15 cellular contexts compared by ENCODE assay signal in genomic region chr6:32163559-32164258, GRCh38. TPM values are rescaled to one million over a fixed set of nuclear protein-coding genes. Genes with fewer than 3 reads are reported as not detected.
DNase-seq lines count a peak whose midpoint lies in the region; ATAC-seq and TF ChIP-seq lines count a peak whose summit lies in the region.
"Had no signal": no experiment of that assay in that cellular context is flagged by ENCODE, and none has a peak within 500 bp of the region (broad histone marks: within the 10 kb centered on the region; RNA-seq: fewer than 3 reads in every experiment).

No MANE protein-coding gene starts in this region.

- H3K27me3 Mint-ChIP-seq in activated naive CD4-positive, alpha-beta T cell treated with anti-CD3 and anti-CD28 coated beads for 36 hours (ENCODE audit: low read depth): no peaks in the 10 kb centered on the region
- H3K27me3 Mint-ChIP-seq in neural crest cell (ENCODE audit: low read depth): peaks cover 3% of the 10 kb centered on the region
- H3K27me3 Mint-ChIP-seq in Calu3 (ENCODE audit: unreplicated experiment): no peaks in the 10 kb centered on the region
- H3K27me3 Mint-ChIP-seq: activated B cell treated with CpG ODN at 0.5 μM for 24 hours; activated naive CD4-positive, alpha-beta T cell treated with anti-CD3 and anti-CD28 coated beads, Interleukin-2, amount 10 ng/mL, durations not matched to agents 7 days and 5 days; central memory CD8-positive, alpha-beta T cell had no signal

- peaks cover 0 to 4% of the 10 kb centered on the region in 2 donors for H3K36me3 Mint-ChIP-seq in activated naive CD4-positive, alpha-beta T cell treated with anti-CD3 and anti-CD28 coated beads, Interleukin-2, amount 50 U/mL, for 72 hours
- peaks cover 16% of the 10 kb centered on the region for H3K36me3 Mint-ChIP-seq in activated naive CD4-positive, alpha-beta T cell treated with anti-CD3 and anti-CD28 coated beads for 36 hours (ENCODE audit: low read depth)
- peaks cover 31% of the 10 kb centered on the region for H3K36me3 Mint-ChIP-seq in neural crest cell (ENCODE audit: low read depth)
- peaks cover 30% of the 10 kb centered on the region for H3K36me3 Mint-ChIP-seq in Calu3 (ENCODE audit: insufficient read depth, unreplicated experiment)
- H3K36me3 Mint-ChIP-seq in stimulated activated effector memory CD8-positive, alpha-beta T cell treated with anti-CD3 and anti-CD28 coated beads, Interleukin-12 subunit alpha, Interleukin-12 subunit beta, amount 100 ng/mL, for 72 hours: peaks cover 54% of the 10 kb centered on the region

- no TSS peak for BruUV-seq in Calu3 (replicated peaks; lab: Mats Ljungman, UMichigan)

- H3K9me3 Mint-ChIP-seq in activated naive CD4-positive, alpha-beta T cell treated with anti-CD3 and anti-CD28 coated beads, Interleukin-2, amount 50 U/mL, for 72 hours: no peaks in the 10 kb centered on the region
- no peaks in the 10 kb centered on the region for H3K9me3 Mint-ChIP-seq in activated naive CD4-positive, alpha-beta T cell treated with anti-CD3 and anti-CD28 coated beads for 36 hours
- H3K9me3 Mint-ChIP-seq in neural crest cell (no peaks in the 10 kb centered on the region), Calu3 (ENCODE audit: low read depth, unreplicated experiment) (no peaks in the 10 kb centered on the region)
- no peaks in the 10 kb centered on the region for H3K9me3 Mint-ChIP-seq in stimulated activated effector memory CD8-positive, alpha-beta T cell treated with anti-CD3 and anti-CD28 coated beads, Interleukin-12 subunit alpha, Interleukin-12 subunit beta, amount 100 ng/mL, for 72 hours
- H3K9me3 Mint-ChIP-seq: activated B cell treated with CpG ODN at 0.5 μM for 24 hours; activated naive CD4-positive, alpha-beta T cell treated with anti-CD3 and anti-CD28 coated beads, Interleukin-2, amount 10 ng/mL, durations not matched to agents 7 days and 5 days; central memory CD8-positive, alpha-beta T cell had no signal

- H3K4me1 ChIP-seq in uterus: no peaks in the 10 kb centered on the region
- H3K4me1 ChIP-seq in foreskin keratinocyte: no peaks in the 10 kb centered on the region

- H3K4me3 ChIP-seq in uterus: no peak overlapping the region

- no peak for ATAC-seq in activated naive CD4-positive, alpha-beta T cell treated with anti-CD3 and anti-CD28 coated beads, Interleukin-2, amount 50 U/mL, for 72 hours
- ATAC-seq in stimulated activated effector memory CD8-positive, alpha-beta T cell treated with anti-CD3 and anti-CD28 coated beads, Interleukin-12 subunit alpha, Interleukin-12 subunit beta, amount 100 ng/mL, for 72 hours: no peak
- ATAC-seq in foreskin keratinocyte: no peak

- H3K36me3 ChIP-seq in uterus: no peaks in the 10 kb centered on the region

- no peak for DNase-seq in activated naive CD4-positive, alpha-beta T cell treated with anti-CD3 and anti-CD28 coated beads, Interleukin-2, amount 50 U/mL, for 72 hours (ENCODE audit: low spot score in 2 of 2)
- no peak for DNase-seq in activated naive CD4-positive, alpha-beta T cell treated with anti-CD3 and anti-CD28 coated beads for 36 hours
- DNase-seq in head of caudate nucleus (peak in 27 of 42 donors; percentile 27 to 74 (median 51)), neural crest cell (ENCODE audit: low read depth, low spot score) (peak; percentile 38), uterus (no peak), Calu3 (no peak), foreskin keratinocyte (no peak)
- DNase-seq in stimulated activated effector memory CD8-positive, alpha-beta T cell treated with anti-CD3 and anti-CD28 coated beads, Interleukin-12 subunit alpha, Interleukin-12 subunit beta, amount 100 ng/mL, for 72 hours (ENCODE audit: low spot score in 2 of 2): no peak
- DNase-seq: activated B cell treated with CpG ODN at 0.5 μM for 24 hours; activated naive CD4-positive, alpha-beta T cell treated with anti-CD3 and anti-CD28 coated beads, Interleukin-2, amount 10 ng/mL, durations not matched to agents 7 days and 5 days; NCI-H1694; occipital lobe; stimulated activated CD4-positive, alpha-beta T cell treated with anti-CD3 and anti-CD28 coated beads, Interleukin-15, amount 100 ng/mL, for 24 hours had no signal

- H3K4me3 Mint-ChIP-seq in activated naive CD4-positive, alpha-beta T cell treated with anti-CD3 and anti-CD28 coated beads for 36 hours: no peak overlapping the region
- H3K4me3 Mint-ChIP-seq in neural crest cell: peak overlapping the region; percentile 71
- H3K4me3 Mint-ChIP-seq in Calu3 (ENCODE audit: low read depth, unreplicated experiment): no peak overlapping the region
- H3K4me3 Mint-ChIP-seq in stimulated activated effector memory CD8-positive, alpha-beta T cell treated with anti-CD3 and anti-CD28 coated beads, Interleukin-12 subunit alpha, Interleukin-12 subunit beta, amount 100 ng/mL, for 72 hours: no peak overlapping the region
- H3K4me3 Mint-ChIP-seq: activated B cell treated with CpG ODN at 0.5 μM for 24 hours; activated naive CD4-positive, alpha-beta T cell treated with anti-CD3 and anti-CD28 coated beads, Interleukin-2, amount 10 ng/mL, durations not matched to agents 7 days and 5 days; central memory CD8-positive, alpha-beta T cell had no signal

- peak overlapping the region; percentile 17 to 33 for H3K27ac Mint-ChIP-seq in activated naive CD4-positive, alpha-beta T cell treated with anti-CD3 and anti-CD28 coated beads, Interleukin-2, amount 50 U/mL, for 72 hours
- no peak overlapping the region for H3K27ac Mint-ChIP-seq in activated naive CD4-positive, alpha-beta T cell treated with anti-CD3 and anti-CD28 coated beads for 36 hours
- peak overlapping the region; percentile 97 for H3K27ac Mint-ChIP-seq in neural crest cell (ENCODE audit: unreplicated experiment)
- no peak overlapping the region for H3K27ac Mint-ChIP-seq in Calu3 (ENCODE audit: unreplicated experiment)
- no peak overlapping the region for H3K27ac Mint-ChIP-seq in stimulated activated effector memory CD8-positive, alpha-beta T cell treated with anti-CD3 and anti-CD28 coated beads, Interleukin-12 subunit alpha, Interleukin-12 subunit beta, amount 100 ng/mL, for 72 hours
- H3K27ac Mint-ChIP-seq: activated B cell treated with CpG ODN at 0.5 μM for 24 hours; activated naive CD4-positive, alpha-beta T cell treated with anti-CD3 and anti-CD28 coated beads, Interleukin-2, amount 10 ng/mL, durations not matched to agents 7 days and 5 days had no signal

- no peaks in the 10 kb centered on the region for H3K9me3 ChIP-seq in uterus

- no peaks in the 10 kb centered on the region for H3K4me1 Mint-ChIP-seq in activated naive CD4-positive, alpha-beta T cell treated with anti-CD3 and anti-CD28 coated beads for 36 hours (ENCODE audit: low read depth)
- H3K4me1 Mint-ChIP-seq in neural crest cell (peaks cover 44% of the 10 kb centered on the region), Calu3 (ENCODE audit: low read depth, unreplicated experiment) (no peaks in the 10 kb centered on the region)
- H3K4me1 Mint-ChIP-seq in stimulated activated effector memory CD8-positive, alpha-beta T cell treated with anti-CD3 and anti-CD28 coated beads, Interleukin-12 subunit alpha, Interleukin-12 subunit beta, amount 100 ng/mL, for 72 hours: peaks cover 8% of the 10 kb centered on the region
- H3K4me1 Mint-ChIP-seq: activated naive CD4-positive, alpha-beta T cell treated with anti-CD3 and anti-CD28 coated beads, Interleukin-2, amount 10 ng/mL, durations not matched to agents 7 days and 5 days had no signal

- intact Hi-C loops in activated naive CD4-positive, alpha-beta T cell treated with anti-CD3 and anti-CD28 coated beads for 36 hours (cut with micrococcal nuclease): no loop called here
- intact Hi-C loops in head of caudate nucleus (cut with DNase I): no loop called here
- intact Hi-C loops in uterus (cut with DNase I; ENCODE audit: low total_unique reads): no loop called here
- intact Hi-C loops in Calu3 (cut with micrococcal nuclease; ENCODE audit: unreplicated experiment): no loop called here

- no peaks in the 10 kb centered on the region for H3K27me3 ChIP-seq in uterus
- H3K27me3 ChIP-seq in foreskin keratinocyte: no peaks in the 10 kb centered on the region

- TF ChIP-seq POLR2A in uterus (IDR thresholded peaks at IDR 0.05): no peak

- CTCF ChIA-PET in activated naive CD4-positive, alpha-beta T cell treated with anti-CD3 and anti-CD28 coated beads for 36 hours (lab: Charles Lee): no interaction called here
- CTCF ChIA-PET in Calu3 (lab: Charles Lee): no interaction called here

- TF ChIP-seq CTCF in neural crest cell (conservative IDR thresholded peaks at IDR 0.05): no peak
- TF ChIP-seq CTCF in uterus (IDR thresholded peaks at IDR 0.05): no peak
- TF ChIP-seq CTCF in Calu3 (IDR thresholded peaks at IDR 0.05; ENCODE audit: unreplicated experiment): no peak
- TF ChIP-seq CTCF in foreskin keratinocyte (conservative IDR thresholded peaks at IDR 0.05): no peak

- H3K27ac ChIP-seq in uterus (peak overlapping the region; percentile 18 to 23), foreskin keratinocyte (no peak overlapping the region)
- H3K27ac ChIP-seq: 22Rv1 had no signal

RNA-seq across cellular contexts. Expression of gene EGFL8, which starts 0.7 kb away (rescaled TPM):
- 10 to 100 TPM; 13.4 to 14.5 TPM for total RNA-seq in activated naive CD4-positive, alpha-beta T cell treated with anti-CD3 and anti-CD28 coated beads, Interleukin-2, amount 50 U/mL, for 72 hours
- 1 to 10 TPM; 6.1 to 9.5 TPM for total RNA-seq in activated naive CD4-positive, alpha-beta T cell treated with anti-CD3 and anti-CD28 coated beads for 36 hours
- total RNA-seq in neural crest cell (39.3 and 44.0 TPM in 2 replicates), uterus (10 to 100 TPM in 3 of 4 donors, 1 to 10 TPM in 1; 9.2 to 54.8 (median 20.2) TPM), Calu3 (2022) (18.8 and 20.2 TPM in 2 replicates), foreskin keratinocyte (3.6 and 3.8 TPM in 2 replicates)
- polyA plus RNA-seq in foreskin keratinocyte: 6.5 and 7.0 TPM in 2 replicates

RNA-seq across cellular contexts. Expression of gene PPT2, which starts 9.8 kb away (rescaled TPM):
- total RNA-seq in activated naive CD4-positive, alpha-beta T cell treated with anti-CD3 and anti-CD28 coated beads, Interleukin-2, amount 50 U/mL, for 72 hours: 10 to 100 TPM; 13.6 to 18.7 TPM
- total RNA-seq in activated naive CD4-positive, alpha-beta T cell treated with anti-CD3 and anti-CD28 coated beads for 36 hours: 10 to 100 TPM; 13.2 to 14.8 TPM
- total RNA-seq in neural crest cell (60.9 and 62.3 TPM in 2 replicates), uterus (10 to 100 TPM; 19.0 to 35.1 (median 28.9) TPM), Calu3 (2022) (29.1 and 31.0 TPM in 2 replicates), foreskin keratinocyte (12.1 and 14.0 TPM in 2 replicates)
- polyA plus RNA-seq in foreskin keratinocyte: 14.1 and 15.6 TPM in 2 replicates

RNA-seq across cellular contexts. Expression of gene PRRT1, which starts 12.0 kb away (rescaled TPM):
- under 1 TPM; 0.77 to 0.84 TPM for total RNA-seq in activated naive CD4-positive, alpha-beta T cell treated with anti-CD3 and anti-CD28 coated beads, Interleukin-2, amount 50 U/mL, for 72 hours
- 1 to 10 TPM; 1.1 TPM for total RNA-seq in activated naive CD4-positive, alpha-beta T cell treated with anti-CD3 and anti-CD28 coated beads for 36 hours
- 3.1 and 4.1 TPM in 2 replicates for total RNA-seq in neural crest cell
- total RNA-seq in uterus: 1 to 10 TPM in 2 of 4 donors, not detected in 2; 8.0 to 9.4 TPM
- total RNA-seq in Calu3 (2022): 1.7 and 2.9 TPM in 2 replicates
- total RNA-seq in foreskin keratinocyte: 0.21 and 0.37 TPM in 2 replicates
- 0.45 and 0.75 TPM in 2 replicates for polyA plus RNA-seq in foreskin keratinocyte
- total RNA-seq: activated B cell treated with CpG ODN at 0.5 μM for 24 hours had no signal

RNA-seq across cellular contexts. Expression of gene AGPAT1, which starts 12.2 kb away (rescaled TPM):
- total RNA-seq in activated naive CD4-positive, alpha-beta T cell treated with anti-CD3 and anti-CD28 coated beads, Interleukin-2, amount 50 U/mL, for 72 hours: 10 to 100 TPM; 33.2 to 35.0 TPM
- 10 to 100 TPM; 25.8 to 26.5 TPM for total RNA-seq in activated naive CD4-positive, alpha-beta T cell treated with anti-CD3 and anti-CD28 coated beads for 36 hours
- total RNA-seq in neural crest cell (88.9 and 92.9 TPM in 2 replicates), uterus (10 to 100 TPM; 14.2 to 71.2 (median 37.7) TPM), Calu3 (2022) (138 and 139 TPM in 2 replicates), foreskin keratinocyte (57.1 and 61.4 TPM in 2 replicates)
- 75.1 and 80.7 TPM in 2 replicates for polyA plus RNA-seq in foreskin keratinocyte

RNA-seq across cellular contexts. Expression of gene RNF5, which starts 14.5 kb away (rescaled TPM):
- 10 to 100 TPM; 62.6 to 86.2 TPM for total RNA-seq in activated naive CD4-positive, alpha-beta T cell treated with anti-CD3 and anti-CD28 coated beads, Interleukin-2, amount 50 U/mL, for 72 hours
- total RNA-seq in activated naive CD4-positive, alpha-beta T cell treated with anti-CD3 and anti-CD28 coated beads for 36 hours: 10 to 100 TPM; 39.5 to 39.9 TPM
- 60.2 and 60.7 TPM in 2 replicates for total RNA-seq in neural crest cell
- total RNA-seq in uterus: 10 to 100 TPM; 45.6 to 84.7 (median 56.3) TPM
- 85.4 and 89.6 TPM in 2 replicates for total RNA-seq in Calu3 (2022)
- total RNA-seq in foreskin keratinocyte: 32.3 and 32.7 TPM in 2 replicates
- 54.0 and 54.7 TPM in 2 replicates for polyA plus RNA-seq in foreskin keratinocyte

Comparison
In these comparisons a context has a peak if more than half of its experiments do, and no peak if none do; other contexts are left out.
1. H3K27ac Mint-ChIP-seq: peak in activated naive CD4-positive, alpha-beta T cell treated with anti-CD3 and anti-CD28 coated beads, Interleukin-2, amount 50 U/mL, for 72 hours (2 of 2) and neural crest cell (single experiment); none in activated naive CD4-positive, alpha-beta T cell treated with anti-CD3 and anti-CD28 coated beads for 36 hours (single experiment), Calu3 (single experiment) and stimulated activated effector memory CD8-positive, alpha-beta T cell treated with anti-CD3 and anti-CD28 coated beads, Interleukin-12 subunit alpha, Interleukin-12 subunit beta, amount 100 ng/mL, for 72 hours (single experiment).
2. DNase-seq: peak in head of caudate nucleus (27 of 42) and neural crest cell (single experiment); none in activated naive CD4-positive, alpha-beta T cell treated with anti-CD3 and anti-CD28 coated beads, Interleukin-2, amount 50 U/mL, for 72 hours (0 of 2), activated naive CD4-positive, alpha-beta T cell treated with anti-CD3 and anti-CD28 coated beads for 36 hours (single experiment), uterus (0 of 2), Calu3 (single experiment), stimulated activated effector memory CD8-positive, alpha-beta T cell treated with anti-CD3 and anti-CD28 coated beads, Interleukin-12 subunit alpha, Interleukin-12 subunit beta, amount 100 ng/mL, for 72 hours (0 of 2) and foreskin keratinocyte (0 of 2).